In the genomic region with DNA sequence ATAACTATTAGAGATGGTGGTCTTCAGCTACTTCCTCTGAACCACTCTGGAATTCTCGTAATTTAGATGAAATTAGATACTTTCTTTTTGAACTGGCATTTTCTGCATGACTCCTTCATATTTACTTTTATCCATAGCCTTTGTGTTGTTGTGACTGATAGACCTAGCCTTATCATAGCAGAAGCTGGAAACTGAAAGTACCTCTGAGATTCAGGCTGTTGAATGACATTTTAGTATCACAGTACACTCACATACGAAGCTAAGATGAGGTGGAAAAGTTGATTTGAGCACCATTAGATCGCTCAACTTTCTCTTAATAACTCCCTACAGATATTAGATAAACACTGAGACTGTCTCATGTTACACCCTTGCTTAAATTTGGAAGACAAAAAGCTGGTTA, we compare ENCODE assay signal across 22 cellular contexts.
DNase-seq lines count a peak whose midpoint lies in the region; ATAC-seq, FAIRE-seq and TF ChIP-seq lines count a peak whose summit lies in the region.
"Had no signal": no experiment of that assay in that cellular context is flagged by ENCODE, and none has a peak within 500 bp of the region (broad histone marks: within the 10 kb centered on the region; RNA-seq: fewer than 3 reads in every experiment).

No MANE protein-coding gene starts in this region.

- no peaks in the 10 kb centered on the region for H3K36me3 ChIP-seq in KMS-11 (ENCODE audit: insufficient read depth)
- H3K36me3 ChIP-seq: breast epithelium, SJSA1 had no signal

- peaks cover 0 to 35% (median 11%) of the 10 kb centered on the region in 3 donors for H3K36me3 Mint-ChIP-seq in naive thymus-derived CD8-positive, alpha-beta T cell
- H3K36me3 Mint-ChIP-seq: naive B cell had no signal

- peak overlapping the region; percentile 34; the same call in 1 of the 2 replicates for H2AFZ ChIP-seq in KMS-11 (ENCODE audit: low read depth)
- H2AFZ ChIP-seq: PC-9 had no signal

- peak; percentile 71 for FAIRE-seq in GM18507 (lab: Jason Lieb, UNC)

- H3K4me2 ChIP-seq in KMS-11, result 0 out of 2 replicates have a peak overlapping the region, but pooled peaks have one; percentile 33
- H3K4me2 ChIP-seq: PC-9 had no signal

- peaks cover 8 to 54% (median 34%) of the 10 kb centered on the region in 9 donors for H3K9me3 Mint-ChIP-seq in naive thymus-derived CD8-positive, alpha-beta T cell

- peaks cover 9% of the 10 kb centered on the region for H3K4me1 ChIP-seq in KMS-11 (ENCODE audit: low read depth, poor library complexity, severe bottlenecking)
- H3K4me1 ChIP-seq: breast epithelium, SJSA1 had no signal

- peak overlapping the region; percentile 38; the same call in 1 of the 2 replicates for H3K27ac ChIP-seq in KMS-11
- H3K27ac ChIP-seq in caudate nucleus (ENCODE audit: low read depth, low read length), result no peak overlapping the region
- H3K27ac ChIP-seq: breast epithelium, PC-9, SJSA1 had no signal

- no peaks in the 10 kb centered on the region for H3K4me1 Mint-ChIP-seq in naive thymus-derived CD8-positive, alpha-beta T cell
- H3K4me1 Mint-ChIP-seq: naive B cell had no signal

- no peaks in the 10 kb centered on the region for H3K27me3 ChIP-seq in KMS-11 (ENCODE audit: insufficient read depth, low read depth)
- H3K27me3 ChIP-seq: breast epithelium, SJSA1 had no signal

- H3K4me3 Mint-ChIP-seq in naive thymus-derived CD8-positive, alpha-beta T cell, result no peak overlapping the region
- H3K4me3 Mint-ChIP-seq: activated T-helper 1 cell treated with anti-CD3 and anti-CD28 coated beads, Interleukin-12 subunit alpha, Interleukin-12 subunit beta, Interleukin-2, Interleukin-4 antibody, amounts not matched to agents 30 ng/mL and 10 ng/mL and 1 ng/mL, durations not matched to agents 14 hours and 24 hours and 36 hours; dendritic cell treated with granulocyte-macrophage colony-stimulating factor and Interleukin-4, amounts not matched to agents 40 ng/mL and 50 ng/mL, for 4 days; naive B cell had no signal

- no peak for TF ChIP-seq CTCF in KMS-11 (conservative IDR thresholded peaks at IDR 0.05; ENCODE audit: low read depth, low read length)

- no peak for DNase-seq in GM18507 (ENCODE audit: extremely low spot score, insufficient read length, low read depth)
- DNase-seq in caudate nucleus (lab: John Stamatoyannopoulos, UW), result no peak
- no peak for DNase-seq in activated CD4-positive, alpha-beta T cell treated with anti-CD3 and anti-CD28 coated beads for 48 hours
- no peak for DNase-seq in naive thymus-derived CD8-positive, alpha-beta T cell
- DNase-seq: ACHN; H7; KBM-7; mammary epithelial cell; naive B cell; NCI-H2081; NCI-H526; PC-9; stimulated activated CD4-positive, alpha-beta T cell treated with anti-CD3 and anti-CD28 coated beads, Interleukin-4, amount 100 ng/mL, for 1 hour had no signal

- H3K9ac ChIP-seq in KMS-11, result no peak overlapping the region

- ATAC-seq in GM19438 (IDR thresholded peaks at IDR 0.05; ENCODE audit: low read depth, unreplicated experiment), result peak; percentile 52
- peak; percentile 73 for ATAC-seq in HG02840 (IDR thresholded peaks at IDR 0.05; ENCODE audit: low FRiP score, unreplicated experiment)
- ATAC-seq in HG03139 (IDR thresholded peaks at IDR 0.05; ENCODE audit: unreplicated experiment), result no peak
- ATAC-seq in naive thymus-derived CD8-positive, alpha-beta T cell, result no peak
- ATAC-seq: activated CD4-positive, CD25-positive, alpha-beta regulatory T cell treated with anti-CD3 and anti-CD28 coated beads, Interleukin-2, amount 50 U/mL, for 24 hours had no signal

- H4K20me1 ChIP-seq in KMS-11 (ENCODE audit: insufficient read depth), result no peaks in the 10 kb centered on the region

- POLR2A ChIA-PET in naive thymus-derived CD8-positive, alpha-beta T cell (lab: Charles Lee), result no interaction called here

- no peaks in the 10 kb centered on the region for H3K79me2 ChIP-seq in KMS-11 (ENCODE audit: insufficient read depth, low read depth)

- no peak overlapping the region for H3K27ac Mint-ChIP-seq in naive thymus-derived CD8-positive, alpha-beta T cell
- H3K27ac Mint-ChIP-seq: activated T-helper 1 cell treated with anti-CD3 and anti-CD28 coated beads, Interleukin-12 subunit alpha, Interleukin-12 subunit beta, Interleukin-2, Interleukin-4 antibody, amounts not matched to agents 30 ng/mL and 10 ng/mL and 1 ng/mL, durations not matched to agents 14 hours and 24 hours and 36 hours; dendritic cell treated with granulocyte-macrophage colony-stimulating factor and Interleukin-4, amounts not matched to agents 40 ng/mL and 50 ng/mL, for 4 days; naive B cell had no signal

- H3K27me3 Mint-ChIP-seq in naive thymus-derived CD8-positive, alpha-beta T cell, result no peaks in the 10 kb centered on the region
- H3K27me3 Mint-ChIP-seq: dendritic cell treated with granulocyte-macrophage colony-stimulating factor and Interleukin-4, amounts not matched to agents 40 ng/mL and 50 ng/mL, for 4 days had no signal

- H3K4me3 ChIP-seq in KMS-11 (IDR thresholded peaks at IDR 0.05; ENCODE audit: insufficient read depth, low read depth, low read length), result no peak overlapping the region
- H3K4me3 ChIP-seq: breast epithelium, PC-9, SJSA1 had no signal

Comparison
In these comparisons a context has a peak if more than half of its experiments do, and no peak if none do; other contexts are left out.
1. ATAC-seq: peak in GM19438 (single experiment) and HG02840 (single experiment); none in HG03139 (single experiment) and naive thymus-derived CD8-positive, alpha-beta T cell (0 of 2).